ENCODE assay signal across 1 cellular context in genomic region chr22:50327711-50328019, GRCh38.
TF ChIP-seq lines count a peak whose summit lies in the region.

No MANE protein-coding gene starts in this region.

TF ChIP-seq in K562, 482 proteins besides CTCF, POLR2A, EP300 and RAD21 (continued from another document):
- peak; percentile 95 for TF ChIP-seq MGA (IDR thresholded peaks at IDR 0.05)
- no peak for TF ChIP-seq NEUROD1 (IDR thresholded peaks at IDR 0.05; ENCODE audit: borderline replicate concordance, low read depth, low read length, partially characterized antibody)
- no peak for TF ChIP-seq THAP7 (CRISPR knock-in tag; IDR thresholded peaks at IDR 0.05)
- TF ChIP-seq FOXA3 (CRISPR knock-in tag; conservative IDR thresholded peaks at IDR 0.05 in 1 of 2, IDR thresholded peaks at IDR 0.05 in 1 of 2), result 0 out of 4 replicates have a peak, but pooled peaks of 1 of the 2 experiments have one; percentile 11
- 0 out of 2 replicates have a peak, but pooled peaks have one; percentile 37 for TF ChIP-seq NFRKB (IDR thresholded peaks at IDR 0.05; ENCODE audit: low read depth)
- no peak for TF ChIP-seq PREB (CRISPR knock-in tag; IDR thresholded peaks at IDR 0.05)
- TF ChIP-seq SRSF9 (IDR thresholded peaks at IDR 0.05; ENCODE audit: borderline replicate concordance, low read depth, low read length), result no peak
- TF ChIP-seq NCOA2 (IDR thresholded peaks at IDR 0.05; ENCODE audit: partially characterized antibody in 2 of 2), result no peak
- TF ChIP-seq TRIM28 (IDR thresholded peaks at IDR 0.05), result no peak
- peak; percentile 5; the same call in 1 of the 2 replicates for TF ChIP-seq TFAP4 (CRISPR knock-in tag; IDR thresholded peaks at IDR 0.05; ENCODE audit: borderline replicate concordance)
- no peak for TF ChIP-seq NR4A1 (CRISPR knock-in tag; IDR thresholded peaks at IDR 0.05)
- TF ChIP-seq NR4A1 (tag; IDR thresholded peaks at IDR 0.05), result 0 out of 2 replicates have a peak, but pooled peaks have one; percentile 3
- no peak for TF ChIP-seq ZNF449 (CRISPR knock-in tag; IDR thresholded peaks at IDR 0.05)
- TF ChIP-seq E2F6 (IDR thresholded peaks at IDR 0.05; ENCODE audit: borderline replicate concordance in 1 of 2, extremely low read depth in 1 of 2, insufficient read depth in 1 of 2, insufficient read length in 1 of 2, low read depth in 1 of 2, low read length in 1 of 2, poor library complexity in 1 of 2, severe bottlenecking in 1 of 2), result peak in 1 of 2 experiments; percentile 7
- TF ChIP-seq CBFA2T3 (IDR thresholded peaks at IDR 0.05), result no peak
- peak; percentile 5 for TF ChIP-seq L3MBTL2 (IDR thresholded peaks at IDR 0.05)
